ENCODE assay signal across 8 cellular contexts in genomic region chr1:226798427-226799411, GRCh38. TPM values are rescaled to one million over a fixed set of nuclear protein-coding genes. Genes with fewer than 3 reads are reported as not detected.
A peak's percentile ranks its signal among the peaks of the same experiment; 100 is the strongest.
DNase-seq lines count a peak whose midpoint lies in the region; ATAC-seq and TF ChIP-seq lines count a peak whose summit lies in the region.

No MANE protein-coding gene starts in this region.

- peaks cover 0 to 15% (median 6%) of the 10 kb centered on the region in 12 donors for H3K4me1 ChIP-seq in heart left ventricle

- TF ChIP-seq POLR2A in heart left ventricle (IDR thresholded peaks at IDR 0.05), result no peak

- H3K4me3 ChIP-seq in heart left ventricle, result no peak overlapping the region

- ATAC-seq in heart left ventricle (peak; percentile 46 to 87 (median 50)), Right ventricle myocardium inferior (no peak)

- CTCF ChIA-PET in RWPE1 (lab: Yijun Ruan, JAX), result no interaction called here

- intact Hi-C loops in heart left ventricle (cut with DNase I), result no loop called here
- intact Hi-C loops in Right ventricle myocardium inferior (cut with DNase I), result no loop called here

- H3K27ac ChIP-seq in heart left ventricle (peak overlapping the region in 9 of 12 donors; percentile 4 to 80 (median 54)), RWPE1 (no peak overlapping the region)

- H3K27me3 ChIP-seq in heart left ventricle, result no peaks in the 10 kb centered on the region

- no peaks in the 10 kb centered on the region for H3K36me3 ChIP-seq in heart left ventricle

- no peaks in the 10 kb centered on the region for H3K9me3 ChIP-seq in heart left ventricle

- TF ChIP-seq CTCF in heart left ventricle (IDR thresholded peaks at IDR 0.05) (no peak), RWPE1 (conservative IDR thresholded peaks at IDR 0.05; ENCODE audit: low read depth) (no peak)

- WGBS in heart left ventricle, 4 donors, result 62 to 72% (median 70%) methylated on average over 18 to 22 of the region's 22 CpGs

- POLR2A ChIA-PET in RWPE1 (lab: Yijun Ruan, JAX; ENCODE audit: low non-redundant PET), result no interaction called here

- DNase-seq in heart left ventricle, result peak in 1 of 5 donors; percentile 20
- no peak for DNase-seq in Right ventricle myocardium inferior (ENCODE audit: missing footprints)
- DNase-seq in T-helper 2 cell, result peak in 4 of 5 experiments; percentile 52 to 94 (median 62)
- DNase-seq in dermis blood vessel endothelial cell, result peak; percentile 81
- peak; percentile 59 to 61 for DNase-seq in stimulated activated CD8-positive, alpha-beta memory T cell treated with anti-CD3 and anti-CD28 coated beads, Interleukin-2, amount 100 ng/mL, for 48 hours (ENCODE audit: low read depth in 2 of 2)
- no peak for DNase-seq in GDM1 (lab: John Stamatoyannopoulos, UW)
- no peak for DNase-seq in RWPE1 (ENCODE audit: low spot score)
- DNase-seq in COLO668 (lab: John Stamatoyannopoulos, UW; ENCODE audit: unreplicated experiment), result no peak

RNA-seq across cellular contexts. Expression of gene ITPKB, which starts 59.6 kb away (rescaled TPM):
- total RNA-seq in heart left ventricle (10 to 100 TPM; 11.2 to 33.7 (median 17.8) TPM), Right ventricle myocardium inferior (24.8 TPM), dermis blood vessel endothelial cell (36.9 TPM in 2 replicates)
- 10 to 100 TPM in 1 of 2 donors, 1 to 10 TPM in 1; 6.2 to 11.9 TPM for polyA plus RNA-seq in heart left ventricle

Comparison
In these comparisons a context has a peak if more than half of its experiments do, and no peak if none do; other contexts are left out.
1. DNase-seq: peak in T-helper 2 cell (4 of 5), dermis blood vessel endothelial cell (single experiment) and stimulated activated CD8-positive, alpha-beta memory T cell treated with anti-CD3 and anti-CD28 coated beads, Interleukin-2, amount 100 ng/mL, for 48 hours (2 of 2); none in Right ventricle myocardium inferior (single experiment), GDM1 (single experiment), RWPE1 (single experiment) and COLO668 (single experiment).